Comparison of ENCODE assay signal across 10 cellular contexts in the genomic region with DNA sequence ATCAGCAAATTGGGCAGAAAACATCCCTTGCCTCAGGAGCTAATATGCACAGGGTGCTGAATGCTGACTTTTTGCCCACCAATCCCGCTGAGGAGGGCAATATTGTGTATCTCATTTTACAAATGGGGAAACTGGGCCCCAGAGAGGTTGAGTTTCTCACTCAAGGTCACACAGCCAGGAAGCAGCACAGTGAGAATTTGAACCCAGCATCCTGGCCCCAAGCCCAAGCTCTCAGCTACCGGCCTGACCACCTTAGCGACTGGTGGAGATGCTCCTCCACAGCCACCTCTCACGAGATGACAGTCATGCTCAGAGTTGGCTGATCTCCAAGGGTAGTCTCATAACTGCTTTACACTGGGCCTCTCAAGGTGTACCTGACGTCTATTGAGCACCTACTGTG. TPM values are rescaled to one million over a fixed set of nuclear protein-coding genes. Genes with fewer than 3 reads are reported as not detected.
"Had no signal": no experiment of that assay in that cellular context is flagged by ENCODE, and none has a peak within 500 bp of the region (broad histone marks: within the 10 kb centered on the region; RNA-seq: fewer than 3 reads in every experiment).

No MANE protein-coding gene starts in this region.

- H3K4me3 ChIP-seq: GM23248, HAP-1 had no signal

- DNase-seq: GM23248, GOT3, H7, IMR-90, KG1 had no signal

- H3K27ac ChIP-seq: GM23248, HL-60 had no signal

- H3K9me3 ChIP-seq: HAP-1 had no signal

- ATAC-seq: HCT116 had no signal

- H3K9ac ChIP-seq: GM23248 had no signal

- H2AFZ ChIP-seq: GM23248 had no signal

RNA-seq across cellular contexts. Expression of a gene that starts 5.2 kb away (rescaled TPM):
- total RNA-seq: GM23248, H4, H7, HT1080, IMR-90 had no signal
- polyA plus RNA-seq: GM23248, IMR-90 had no signal
